In the genomic region with DNA sequence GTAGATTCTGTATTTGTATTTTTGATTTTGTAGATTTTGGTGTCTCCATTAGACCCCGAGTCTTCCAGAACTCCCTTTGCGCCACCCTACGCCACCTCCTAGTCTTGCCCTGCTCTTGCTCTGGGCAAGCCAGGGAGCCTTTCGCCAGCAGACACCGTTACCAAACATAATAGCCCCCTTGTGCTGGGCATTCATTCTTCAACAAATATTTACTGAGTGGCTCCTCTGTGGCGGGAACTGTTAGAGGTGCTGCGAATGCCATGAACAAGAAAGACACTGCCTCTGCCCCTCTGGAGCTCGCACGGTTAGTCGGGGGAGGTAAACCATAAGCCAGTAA, we compare ENCODE assay signal across 1 cellular context.
TF ChIP-seq lines count a peak whose summit lies in the region.

No MANE protein-coding gene starts in this region.

TF ChIP-seq in liver, 16 proteins besides CTCF, POLR2A, EP300 and RAD21 (continued from another document):
- TF ChIP-seq, protein P1, sequence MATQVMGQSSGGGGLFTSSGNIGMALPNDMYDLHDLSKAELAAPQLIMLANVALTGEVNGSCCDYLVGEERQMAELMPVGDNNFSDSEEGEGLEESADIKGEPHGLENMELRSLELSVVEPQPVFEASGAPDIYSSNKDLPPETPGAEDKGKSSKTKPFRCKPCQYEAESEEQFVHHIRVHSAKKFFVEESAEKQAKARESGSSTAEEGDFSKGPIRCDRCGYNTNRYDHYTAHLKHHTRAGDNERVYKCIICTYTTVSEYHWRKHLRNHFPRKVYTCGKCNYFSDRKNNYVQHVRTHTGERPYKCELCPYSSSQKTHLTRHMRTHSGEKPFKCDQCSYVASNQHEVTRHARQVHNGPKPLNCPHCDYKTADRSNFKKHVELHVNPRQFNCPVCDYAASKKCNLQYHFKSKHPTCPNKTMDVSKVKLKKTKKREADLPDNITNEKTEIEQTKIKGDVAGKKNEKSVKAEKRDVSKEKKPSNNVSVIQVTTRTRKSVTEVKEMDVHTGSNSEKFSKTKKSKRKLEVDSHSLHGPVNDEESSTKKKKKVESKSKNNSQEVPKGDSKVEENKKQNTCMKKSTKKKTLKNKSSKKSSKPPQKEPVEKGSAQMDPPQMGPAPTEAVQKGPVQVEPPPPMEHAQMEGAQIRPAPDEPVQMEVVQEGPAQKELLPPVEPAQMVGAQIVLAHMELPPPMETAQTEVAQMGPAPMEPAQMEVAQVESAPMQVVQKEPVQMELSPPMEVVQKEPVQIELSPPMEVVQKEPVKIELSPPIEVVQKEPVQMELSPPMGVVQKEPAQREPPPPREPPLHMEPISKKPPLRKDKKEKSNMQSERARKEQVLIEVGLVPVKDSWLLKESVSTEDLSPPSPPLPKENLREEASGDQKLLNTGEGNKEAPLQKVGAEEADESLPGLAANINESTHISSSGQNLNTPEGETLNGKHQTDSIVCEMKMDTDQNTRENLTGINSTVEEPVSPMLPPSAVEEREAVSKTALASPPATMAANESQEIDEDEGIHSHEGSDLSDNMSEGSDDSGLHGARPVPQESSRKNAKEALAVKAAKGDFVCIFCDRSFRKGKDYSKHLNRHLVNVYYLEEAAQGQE (IDR thresholded peaks at IDR 0.05), result no peak
- TF ChIP-seq ZBTB33 (IDR thresholded peaks at IDR 0.05) (no peak), JUND (IDR thresholded peaks at IDR 0.05) (no peak), SP1 (IDR thresholded peaks at IDR 0.05) (no peak), TAF1 (conservative IDR thresholded peaks at IDR 0.05) (no peak), FOXA2 (IDR thresholded peaks at IDR 0.05) (no peak), EGR1 (IDR thresholded peaks at IDR 0.05; ENCODE audit: low read depth in 2 of 2) (no peak)
- TF ChIP-seq, protein P2, sequence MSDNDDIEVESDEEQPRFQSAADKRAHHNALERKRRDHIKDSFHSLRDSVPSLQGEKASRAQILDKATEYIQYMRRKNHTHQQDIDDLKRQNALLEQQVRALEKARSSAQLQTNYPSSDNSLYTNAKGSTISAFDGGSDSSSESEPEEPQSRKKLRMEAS (IDR thresholded peaks at IDR 0.05), result no peak
TF ChIP-seq in liver: peak in this region for 0.
